9 cellular contexts compared by ENCODE assay signal in the genomic region with DNA sequence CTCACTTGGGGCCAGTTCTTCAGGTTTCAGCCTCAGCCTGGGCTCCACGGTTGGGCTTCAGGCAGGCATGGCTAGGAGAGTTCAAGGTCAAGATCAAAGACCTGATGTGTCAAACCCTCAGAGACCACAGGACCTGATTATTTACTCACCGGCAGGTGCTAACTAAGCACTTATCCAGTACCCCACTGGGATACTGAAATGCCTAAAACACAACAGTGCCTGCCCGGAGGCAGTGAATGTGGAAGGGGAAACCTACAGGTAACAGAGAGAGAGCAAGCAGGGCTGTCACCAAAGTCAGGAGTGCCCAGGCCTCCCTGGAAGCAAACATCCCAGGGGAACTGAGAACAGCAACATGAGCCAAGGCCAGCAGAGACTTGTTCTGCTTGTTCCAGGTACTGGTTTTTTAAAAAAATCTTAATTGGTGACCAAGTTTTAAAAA. TPM values are rescaled to one million over a fixed set of nuclear protein-coding genes. Genes with fewer than 3 reads are reported as not detected.
A peak's percentile ranks its signal among the peaks of the same experiment; 100 is the strongest.
DNase-seq lines count a peak whose midpoint lies in the region; ATAC-seq and TF ChIP-seq lines count a peak whose summit lies in the region.
"Had no signal": no experiment of that assay in that cellular context is flagged by ENCODE, and none has a peak within 500 bp of the region (broad histone marks: within the 10 kb centered on the region; RNA-seq: fewer than 3 reads in every experiment).

No MANE protein-coding gene starts in this region.

- H3K36me3 Mint-ChIP-seq in activated CD8-positive, alpha-beta T cell treated with anti-CD3 and anti-CD28 coated beads, Interleukin-2, amount 10 ng/mL, durations not matched to agents 7 days and 5 days (ENCODE audit: low read depth) = peaks cover 59% of the 10 kb centered on the region

- H3K9me3 ChIP-seq in right lobe of liver = no peaks in the 10 kb centered on the region

- no peaks in the 10 kb centered on the region for H3K27me3 Mint-ChIP-seq in activated CD8-positive, alpha-beta T cell treated with anti-CD3 and anti-CD28 coated beads, Interleukin-2, amount 10 ng/mL, durations not matched to agents 7 days and 5 days (ENCODE audit: low read depth)

- peaks cover 70% of the 10 kb centered on the region for H3K4me1 Mint-ChIP-seq in activated CD8-positive, alpha-beta T cell treated with anti-CD3 and anti-CD28 coated beads, Interleukin-2, amount 10 ng/mL, durations not matched to agents 7 days and 5 days (ENCODE audit: low read depth)

- H3K4me3 Mint-ChIP-seq in activated CD8-positive, alpha-beta T cell treated with anti-CD3 and anti-CD28 coated beads, Interleukin-2, amount 10 ng/mL, durations not matched to agents 7 days and 5 days = peak overlapping the region; percentile 60

- H3K27ac ChIP-seq in C4-2B (peak overlapping the region; percentile 64), right lobe of liver (peak overlapping the region in 1 of 3 donors; percentile 36)

- ATAC-seq in HG03066 (IDR thresholded peaks at IDR 0.05; ENCODE audit: low read depth, unreplicated experiment) (peak; percentile 36), right lobe of liver (peak in 2 of 4 donors; percentile 7 to 11)
- ATAC-seq in activated CD8-positive, alpha-beta T cell treated with anti-CD3 and anti-CD28 coated beads, Interleukin-2, amount 10 ng/mL, durations not matched to agents 7 days and 5 days = no peak

- DNase-seq in activated CD8-positive, alpha-beta T cell treated with anti-CD3 and anti-CD28 coated beads, Interleukin-2, amount 10 ng/mL, durations not matched to agents 7 days and 5 days = peak; percentile 51
- peak in 2 of 3 donors; percentile 9 to 39 for DNase-seq in right lobe of liver
- no peak for DNase-seq in effector CD4-positive, alpha-beta T cell
- no peak for DNase-seq in hippocampal formation (lab: John Stamatoyannopoulos, UW)
- DNase-seq in NCI-H187 treated with DMSO at 0.1 percent for 48 hours (lab: John Stamatoyannopoulos, UW) = no peak
- no peak for DNase-seq in putamen (ENCODE audit: low spot score)
- DNase-seq: OCI-M1 had no signal

- TF ChIP-seq POLR2A in right lobe of liver (IDR thresholded peaks at IDR 0.05) = no peak

- CTCF ChIA-PET in activated CD8-positive, alpha-beta T cell treated with anti-CD3 and anti-CD28 coated beads, Interleukin-2, amount 10 ng/mL, durations not matched to agents 7 days and 5 days (lab: Charles Lee) = no interaction called here

- 7% methylated on average over 3 of the region's 3 CpGs for WGBS in right lobe of liver (ENCODE audit: insufficient coverage, low coverage, low lambda C conversion rate, missing lambda C conversion rate)

- no peaks in the 10 kb centered on the region for H3K9me3 Mint-ChIP-seq in activated CD8-positive, alpha-beta T cell treated with anti-CD3 and anti-CD28 coated beads, Interleukin-2, amount 10 ng/mL, durations not matched to agents 7 days and 5 days (ENCODE audit: insufficient read depth)

- H3K4me3 ChIP-seq in right lobe of liver = no peak overlapping the region

- peaks cover 0 to 6% (median 0%) of the 10 kb centered on the region in 4 donors for H3K36me3 ChIP-seq in right lobe of liver

- no peak for TF ChIP-seq CTCF in C4-2B (conservative IDR thresholded peaks at IDR 0.05)
- no peak for TF ChIP-seq CTCF in right lobe of liver (IDR thresholded peaks at IDR 0.05)

- POLR2A ChIA-PET in activated CD8-positive, alpha-beta T cell treated with anti-CD3 and anti-CD28 coated beads, Interleukin-2, amount 10 ng/mL, durations not matched to agents 7 days and 5 days (lab: Charles Lee) = interaction anchor here (0.6 kb wide), 1 partner anchor 774 kb away, joined by 4 read pairs; no protein-coding TSS in a partner anchor

- intact Hi-C loops in right lobe of liver (cut with DNase I) = no loop called here

- no peaks in the 10 kb centered on the region for H3K27me3 ChIP-seq in right lobe of liver

- H3K4me1 ChIP-seq in right lobe of liver = peaks cover 0 to 46% (median 17%) of the 10 kb centered on the region in 4 donors

- H3K27ac Mint-ChIP-seq in activated CD8-positive, alpha-beta T cell treated with anti-CD3 and anti-CD28 coated beads, Interleukin-2, amount 10 ng/mL, durations not matched to agents 7 days and 5 days = peak overlapping the region; percentile 87

RNA-seq across cellular contexts. Expression of gene IDH2, which starts 6.7 kb away (rescaled TPM):
- 100 to 1,000 TPM; 291 to 301 TPM for total RNA-seq in activated CD8-positive, alpha-beta T cell treated with anti-CD3 and anti-CD28 coated beads, Interleukin-2, amount 10 ng/mL, durations not matched to agents 7 days and 5 days
- 100 to 1,000 TPM; 115 to 371 (median 261) TPM for total RNA-seq in right lobe of liver

Comparison
In these comparisons a context has a peak if more than half of its experiments do, and no peak if none do; other contexts are left out.
1. DNase-seq: peak in activated CD8-positive, alpha-beta T cell treated with anti-CD3 and anti-CD28 coated beads, Interleukin-2, amount 10 ng/mL, durations not matched to agents 7 days and 5 days (single experiment) and right lobe of liver (2 of 3); none in effector CD4-positive, alpha-beta T cell (single experiment), hippocampal formation (0 of 2), NCI-H187 treated with DMSO at 0.1 percent for 48 hours (single experiment) and putamen (single experiment).